ENCODE assay signal across 18 cellular contexts in the genomic region with DNA sequence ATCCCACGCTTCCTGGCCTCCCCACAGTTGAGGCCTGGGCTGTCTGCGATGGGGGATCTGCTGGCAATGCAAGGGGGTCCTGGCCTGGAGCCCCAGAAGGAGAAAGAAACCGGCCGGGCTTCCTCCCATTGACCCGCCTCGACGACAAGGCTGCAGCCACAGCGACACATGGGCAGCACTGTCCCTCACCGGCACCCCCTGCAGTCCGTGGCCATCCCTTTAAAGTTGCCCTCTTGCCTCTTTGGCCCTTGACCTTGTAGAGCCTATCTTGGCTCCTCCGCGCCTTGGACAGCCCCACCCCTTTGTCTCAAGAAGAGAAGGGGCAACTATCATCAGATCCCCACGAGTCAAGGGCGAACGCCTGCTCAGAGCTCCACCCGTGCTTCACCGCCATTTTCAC.
A peak's percentile ranks its signal among the peaks of the same experiment; 100 is the strongest.
DNase-seq lines count a peak whose midpoint lies in the region; ATAC-seq and TF ChIP-seq lines count a peak whose summit lies in the region.
"Had no signal": no experiment of that assay in that cellular context is flagged by ENCODE, and none has a peak within 500 bp of the region (broad histone marks: within the 10 kb centered on the region; RNA-seq: fewer than 3 reads in every experiment).

No MANE protein-coding gene starts in this region.

- peaks cover 63% of the 10 kb centered on the region for H3K4me1 Mint-ChIP-seq in stimulated activated effector memory CD8-positive, alpha-beta T cell treated with anti-CD3 and anti-CD28 coated beads, Interleukin-12 subunit alpha, Interleukin-12 subunit beta, amount 100 ng/mL, for 72 hours

- H3K9ac ChIP-seq in PC-3 (ENCODE audit: low read length): no peak overlapping the region

- H3K4me1 ChIP-seq in PC-3 (ENCODE audit: insufficient read depth, low read length) (peaks cover 38% of the 10 kb centered on the region), gastroesophageal sphincter (peaks cover 10 to 83% (median 58%) of the 10 kb centered on the region in 3 donors)

- intact Hi-C loops in PC-3 (cut with micrococcal nuclease): loop anchor here (5.0 kb wide), 1 partner anchor 102 kb away; no protein-coding TSS in a partner anchor

- peak overlapping the region; percentile 56 for H3K27ac Mint-ChIP-seq in stimulated activated effector memory CD8-positive, alpha-beta T cell treated with anti-CD3 and anti-CD28 coated beads, Interleukin-12 subunit alpha, Interleukin-12 subunit beta, amount 100 ng/mL, for 72 hours
- H3K27ac Mint-ChIP-seq: mesothelial cell of epicardium had no signal

- no peak for TF ChIP-seq EP300 in gastroesophageal sphincter (IDR thresholded peaks at IDR 0.05)

- WGBS in gastroesophageal sphincter (ENCODE audit: low coverage in 1 of 2), 2 donors: 90% methylated on average over 7 of the region's 17 CpGs; no CpG with 5 or more reads in 1 of the 2 donors

- no peaks in the 10 kb centered on the region for H3K27me3 ChIP-seq in PC-3 (ENCODE audit: low read length)
- no peaks in the 10 kb centered on the region for H3K27me3 ChIP-seq in gastroesophageal sphincter
- H3K27me3 ChIP-seq: brain microvascular endothelial cell had no signal

- TF ChIP-seq POLR2A in gastroesophageal sphincter (IDR thresholded peaks at IDR 0.05): no peak

- no peaks in the 10 kb centered on the region for H3K9me3 Mint-ChIP-seq in stimulated activated effector memory CD8-positive, alpha-beta T cell treated with anti-CD3 and anti-CD28 coated beads, Interleukin-12 subunit alpha, Interleukin-12 subunit beta, amount 100 ng/mL, for 72 hours
- H3K9me3 Mint-ChIP-seq: mesothelial cell of epicardium had no signal

- POLR2A ChIA-PET in GM10248 (lab: Yijun Ruan, JAX): no interaction called here
- POLR2A ChIA-PET in PC-3 (lab: Charles Lee; ENCODE audit: unreplicated experiment): no interaction called here

- ATAC-seq in PC-3 (no peak), gastroesophageal sphincter (no peak), GM19023 (IDR thresholded peaks at IDR 0.05; ENCODE audit: unreplicated experiment) (no peak)
- no peak for ATAC-seq in stimulated activated effector memory CD8-positive, alpha-beta T cell treated with anti-CD3 and anti-CD28 coated beads, Interleukin-12 subunit alpha, Interleukin-12 subunit beta, amount 100 ng/mL, for 72 hours
- ATAC-seq: HCT116 had no signal

- H4K20me1 ChIP-seq in PC-3 (ENCODE audit: low read length): no peaks in the 10 kb centered on the region

- H2AFZ ChIP-seq in PC-3 (ENCODE audit: low read length): no peak overlapping the region

- no peak overlapping the region for H3K27ac ChIP-seq in PC-3 (ENCODE audit: low read length)
- peak overlapping the region in 3 of 4 donors; percentile 89 to 95 (median 90) for H3K27ac ChIP-seq in gastroesophageal sphincter
- H3K27ac ChIP-seq: brain microvascular endothelial cell had no signal

- peak; percentile 23 for TF ChIP-seq CTCF in GM10248 (IDR thresholded peaks at IDR 0.05; ENCODE audit: control extremely low read depth, extremely low read depth, low read depth, missing control alignments)
- 0 out of 2 replicates have a peak, but pooled peaks have one; percentile 37 for TF ChIP-seq CTCF in PC-3 (conservative IDR thresholded peaks at IDR 0.05; ENCODE audit: low read depth, low read length)
- no peak for TF ChIP-seq CTCF in gastroesophageal sphincter (IDR thresholded peaks at IDR 0.05)

- no peaks in the 10 kb centered on the region for H3K36me3 ChIP-seq in PC-3 (ENCODE audit: low read depth, low read length)
- no peaks in the 10 kb centered on the region for H3K36me3 ChIP-seq in gastroesophageal sphincter
- H3K36me3 ChIP-seq: brain microvascular endothelial cell had no signal

- CTCF ChIA-PET in GM10248 (lab: Yijun Ruan, JAX) (interaction anchor here (0.7 to 1.8 kb wide), 6 partner anchors 9 to 196 kb away, joined by 3 to 6 read pairs (median 4); no protein-coding TSS in a partner anchor), PC-3 (lab: Charles Lee) (no interaction called here)

- no peak overlapping the region for H3K4me3 ChIP-seq in PC-3 (ENCODE audit: low read length)
- no peak overlapping the region for H3K4me3 ChIP-seq in gastroesophageal sphincter

- H3K36me3 Mint-ChIP-seq in stimulated activated effector memory CD8-positive, alpha-beta T cell treated with anti-CD3 and anti-CD28 coated beads, Interleukin-12 subunit alpha, Interleukin-12 subunit beta, amount 100 ng/mL, for 72 hours: peaks cover 7% of the 10 kb centered on the region
- H3K36me3 Mint-ChIP-seq: mesothelial cell of epicardium had no signal

- H3K9me2 ChIP-seq in PC-3 (replicated peaks; ENCODE audit: low read length): no peaks in the 10 kb centered on the region

- H3K4me2 ChIP-seq in PC-3 (ENCODE audit: low read length): no peak overlapping the region

- H3K79me2 ChIP-seq in PC-3 (ENCODE audit: low read length): no peaks in the 10 kb centered on the region

- no peaks in the 10 kb centered on the region for H3K9me3 ChIP-seq in PC-3 (ENCODE audit: low read length)
- H3K9me3 ChIP-seq in gastroesophageal sphincter: no peaks in the 10 kb centered on the region

- no peak overlapping the region for H3K4me3 Mint-ChIP-seq in stimulated activated effector memory CD8-positive, alpha-beta T cell treated with anti-CD3 and anti-CD28 coated beads, Interleukin-12 subunit alpha, Interleukin-12 subunit beta, amount 100 ng/mL, for 72 hours
- H3K4me3 Mint-ChIP-seq: mesothelial cell of epicardium had no signal

- BruUV-seq in PC-3 (replicated peaks; lab: Mats Ljungman, UMichigan): no TSS peak

- DNase-seq in GM10248 (ENCODE audit: extremely low spot score) (no peak), PC-3 (no peak), iPS-NIHi7 (ENCODE audit: extremely low spot score) (no peak), retina (no peak), C1 segment of cervical spinal cord (lab: John Stamatoyannopoulos, UW) (no peak)
- no peak for DNase-seq in stimulated activated effector memory CD8-positive, alpha-beta T cell treated with anti-CD3 and anti-CD28 coated beads, Interleukin-12 subunit alpha, Interleukin-12 subunit beta, amount 100 ng/mL, for 72 hours (ENCODE audit: low spot score in 2 of 2)
- DNase-seq: activated CD4-positive, alpha-beta T cell treated with anti-CD3 and anti-CD28 coated beads for 1 hour; brain microvascular endothelial cell; Calu3; cortex of kidney; foreskin fibroblast; MV-4-11; NCI-H2029 treated with DMSO at 0.1 percent for 48 hours; T1000 had no signal

- no peaks in the 10 kb centered on the region for H3F3A ChIP-seq in PC-3 (ENCODE audit: low read length, unreplicated experiment)

Comparison
In these comparisons a context has a peak if more than half of its experiments do, and no peak if none do; other contexts are left out.
1. CTCF ChIP-seq: peak in GM10248 (single experiment) and PC-3 (single experiment); none in gastroesophageal sphincter (0 of 4).